Comparison of ENCODE assay signal across 16 cellular contexts in genomic region chr4:168304744-168305459, GRCh38. TPM values are rescaled to one million over a fixed set of nuclear protein-coding genes. Genes with fewer than 3 reads are reported as not detected.
DNase-seq lines count a peak whose midpoint lies in the region; ATAC-seq, FAIRE-seq and TF ChIP-seq lines count a peak whose summit lies in the region.
"Had no signal": no experiment of that assay in that cellular context is flagged by ENCODE, and none has a peak within 500 bp of the region (broad histone marks: within the 10 kb centered on the region; RNA-seq: fewer than 3 reads in every experiment).

No MANE protein-coding gene starts in this region.

- H3K79me2 ChIP-seq in GM23248 (ENCODE audit: insufficient read depth), result no peaks in the 10 kb centered on the region

- no peak for FAIRE-seq in A549 (lab: Jason Lieb, UNC)
- FAIRE-seq: GM12878 had no signal

- no peak overlapping the region for H3K4me3 Mint-ChIP-seq in chondrocyte (ENCODE audit: unreplicated experiment)
- H3K4me3 Mint-ChIP-seq: activated naive CD4-positive, alpha-beta T cell treated with anti-CD3 and anti-CD28 coated beads for 36 hours; CD4-positive, CD25-positive, alpha-beta regulatory T cell; immature natural killer cell; natural killer cell treated with Interleukin-12 subunit alpha and Interleukin-12 subunit beta and Interleukin-15 and Interleukin-18, amount 100 ng/mL, for 72 hours had no signal

- no peaks in the 10 kb centered on the region for H3K36me3 ChIP-seq in GM23248 (ENCODE audit: low read depth)

- no peak for TF ChIP-seq RAD21 in A549 (conservative IDR thresholded peaks at IDR 0.05 in 1 of 2, IDR thresholded peaks at IDR 0.05 in 1 of 2)

- POLR2A ChIA-PET in A549 (lab: Yijun Ruan, JAX), result no interaction called here

- no peaks in the 10 kb centered on the region for H3K27me3 Mint-ChIP-seq in chondrocyte (ENCODE audit: low read depth)
- H3K27me3 Mint-ChIP-seq: CD4-positive, CD25-positive, alpha-beta regulatory T cell; natural killer cell treated with Interleukin-12 subunit alpha and Interleukin-12 subunit beta and Interleukin-15 and Interleukin-18, amount 100 ng/mL, for 72 hours had no signal

- TF ChIP-seq CTCF in A549 (IDR thresholded peaks at IDR 0.05) (no peak), chondrocyte (IDR thresholded peaks at IDR 0.05) (no peak)

- H3K27ac Mint-ChIP-seq in chondrocyte (ENCODE audit: unreplicated experiment), result no peak overlapping the region
- H3K27ac Mint-ChIP-seq: activated naive CD4-positive, alpha-beta T cell treated with anti-CD3 and anti-CD28 coated beads for 36 hours; CD4-positive, CD25-positive, alpha-beta regulatory T cell; natural killer cell treated with Interleukin-12 subunit alpha and Interleukin-12 subunit beta and Interleukin-15 and Interleukin-18, amount 100 ng/mL, for 72 hours had no signal

- H4K20me1 ChIP-seq in GM23248 (ENCODE audit: insufficient read depth), result no peaks in the 10 kb centered on the region

- in situ Hi-C loops in GM23248 (cut with MboI), result no loop called here

- no peaks in the 10 kb centered on the region for H3K4me1 Mint-ChIP-seq in chondrocyte (ENCODE audit: low read depth)

- no peak for TF ChIP-seq POLR2A in A549 (IDR thresholded peaks at IDR 0.05; ENCODE audit: low read length)

- H3K9me3 Mint-ChIP-seq in chondrocyte (ENCODE audit: low read depth), result no peaks in the 10 kb centered on the region
- H3K9me3 Mint-ChIP-seq: activated naive CD4-positive, alpha-beta T cell treated with anti-CD3 and anti-CD28 coated beads for 36 hours; CD4-positive, CD25-positive, alpha-beta regulatory T cell; immature natural killer cell; natural killer cell treated with Interleukin-12 subunit alpha and Interleukin-12 subunit beta and Interleukin-15 and Interleukin-18, amount 100 ng/mL, for 72 hours had no signal

- peak; percentile 90 to 92 for ATAC-seq in A549
- no peak for ATAC-seq in GM18909 (IDR thresholded peaks at IDR 0.05; ENCODE audit: poor library complexity, unreplicated experiment)
- no peak for ATAC-seq in HG03045 (IDR thresholded peaks at IDR 0.05; ENCODE audit: unreplicated experiment)
- ATAC-seq: GM12878; natural killer cell treated with Interleukin-12 subunit alpha and Interleukin-12 subunit beta and Interleukin-15 and Interleukin-18, amount 100 ng/mL, for 72 hours had no signal

- H3K4me1 ChIP-seq in A549 (peaks cover 18% of the 10 kb centered on the region), GM23248 (ENCODE audit: insufficient read depth) (peaks cover 6% of the 10 kb centered on the region; the same call in 1 of the 2 replicates)

- peak; percentile 24 to 76 for DNase-seq in A549 (ENCODE audit: low read depth in 1 of 2, low spot score in 1 of 2)
- peak; percentile 86 for DNase-seq in GM23248
- DNase-seq in NCI-H345 (lab: John Stamatoyannopoulos, UW), result peak; percentile 69
- DNase-seq in fibroblast of gingiva (ENCODE audit: low read depth), result peak; percentile 83
- DNase-seq in DMS79 treated with DMSO at 0.1 percent for 48 hours (lab: John Stamatoyannopoulos, UW), result no peak
- no peak for DNase-seq in chondrocyte (ENCODE audit: low spot score)
- DNase-seq: activated CD4-positive, alpha-beta T cell treated with anti-CD3 and anti-CD28 coated beads for 1 hour; activated naive CD4-positive, alpha-beta T cell treated with anti-CD3 and anti-CD28 coated beads for 36 hours; CD4-positive, CD25-positive, alpha-beta regulatory T cell; immature natural killer cell; NCI-H510A; stimulated activated CD4-positive, alpha-beta T cell treated with anti-CD3 and anti-CD28 coated beads, Interleukin-12 subunit alpha, Interleukin-12 subunit beta, amount 100 ng/mL, for 4 hours had no signal

- no peaks in the 10 kb centered on the region for H3K9me3 ChIP-seq in A549
- no peaks in the 10 kb centered on the region for H3K9me3 ChIP-seq in GM23248 (ENCODE audit: low read depth)

- TF ChIP-seq EP300 in A549 (IDR thresholded peaks at IDR 0.05), result no peak

- peaks cover 5% of the 10 kb centered on the region for H3K36me3 Mint-ChIP-seq in chondrocyte (ENCODE audit: low read depth)

- WGBS in A549 (ENCODE audit: missing lambda C conversion rate), result 16% methylated on average over 3 of the region's 3 CpGs
- WGBS in GM23248 (ENCODE audit: low coverage in 1 of 2, low lambda C conversion rate in 2 of 2, missing lambda C conversion rate in 2 of 2), 2 experiments, result 6 to 10% methylated on average over 3 of the region's 3 CpGs

- CTCF ChIA-PET in A549 (lab: Yijun Ruan, JAX), result interaction anchor here (1.1 to 1.2 kb wide), 2 partner anchors 12 to 13 kb away, joined by 3 to 5 read pairs; partner anchors contain the start of gene DDX60

- H3K4me2 ChIP-seq in A549, result peak overlapping the region; percentile 50
- H3K4me2 ChIP-seq in GM23248 (ENCODE audit: unreplicated experiment), result no peak overlapping the region

- H3K27ac ChIP-seq in A549, result peak overlapping the region in 1 of 2 experiments; percentile 53; a peak in 1 of 6 replicates
- peak overlapping the region; percentile 44 for H3K27ac ChIP-seq in GM23248

- no peaks in the 10 kb centered on the region for H3K27me3 ChIP-seq in GM23248 (replicated peaks; ENCODE audit: insufficient read depth)

- no peak overlapping the region for H2AFZ ChIP-seq in GM23248

- no peak overlapping the region for H3K4me3 ChIP-seq in A549
- no peak overlapping the region for H3K4me3 ChIP-seq in GM23248
- H3K4me3 ChIP-seq: GM12878 had no signal

- no peaks in the 10 kb centered on the region for H3K9me2 ChIP-seq in GM23248 (ENCODE audit: insufficient read depth)

- no peak overlapping the region for H3K9ac ChIP-seq in GM23248

- H3F3A ChIP-seq in GM23248 (ENCODE audit: insufficient read depth), result no peaks in the 10 kb centered on the region

TF ChIP-seq in A549, 52 proteins besides CTCF, POLR2A, EP300 and RAD21:
- TF ChIP-seq JUNB (IDR thresholded peaks at IDR 0.05), result peak; percentile 28; the same call in 1 of the 2 replicates
- TF ChIP-seq TP53 (CRISPR knock-in tag; IDR thresholded peaks at IDR 0.05), result no peak
- TF ChIP-seq CEBPB (IDR thresholded peaks at IDR 0.05), result peak in 1 of 2 experiments; percentile 76; a peak in 2 of 4 replicates
- no peak for TF ChIP-seq FOSL2 (IDR thresholded peaks at IDR 0.05)
- peak; percentile 88 for TF ChIP-seq FOSL2 (CRISPR knock-in tag; IDR thresholded peaks at IDR 0.05)
- no peak for TF ChIP-seq CHD2 (IDR thresholded peaks at IDR 0.05; ENCODE audit: low read length, partially characterized antibody)
- peak; percentile 41 for TF ChIP-seq MAX (IDR thresholded peaks at IDR 0.05)
- TF ChIP-seq GATA3 (IDR thresholded peaks at IDR 0.05; ENCODE audit: borderline replicate concordance), result peak; percentile 64; the same call in 1 of the 2 replicates

RNA-seq across cellular contexts. Expression of gene DDX60, which starts 13.7 kb away (rescaled TPM):
- polyA plus RNA-seq in A549 (2011; rRNA removed), result 4.4 and 5.0 TPM in 2 replicates
- polyA plus RNA-seq in A549 (2012; cell fraction: cytosol; rRNA removed), result 0.51 and 0.77 TPM in 2 replicates
- 1.0 and 1.8 TPM in 2 replicates for polyA plus RNA-seq in A549 (2012; cell fraction: nucleus; rRNA removed)
- polyA plus RNA-seq in A549 (2017; fragmentation: RNase III; extraction: RNeasy Plus Mini Kit Qiagen cat#74134 plus additional on column Dnase treatment), result 1.3 to 1.9 TPM (median 1.6 TPM) in 3 replicates
- polyA minus RNA-seq in A549 (2011; rRNA and poly(A)+ RNA removed), result 2.1 and 2.2 TPM in 2 replicates
- total RNA-seq in GM23248 (2014; rRNA removed; shearing (Covaris generic)), result 7.1 and 8.0 TPM in 2 replicates
- polyA plus RNA-seq in GM23248 (2016; fragmentation: Nextera tagmentation; extraction: Ambion mirVana), result 1.6 and 1.8 TPM in 2 replicates
- 4.2 to 7.1 TPM (median 5.9 TPM) in 3 replicates for total RNA-seq in chondrocyte

Comparison
In these comparisons a context has a peak if more than half of its experiments do, and no peak if none do; other contexts are left out.
1. ATAC-seq: peak in A549 (2 of 2); none in GM18909 (single experiment) and HG03045 (single experiment).
2. DNase-seq: peak in A549 (2 of 2), GM23248 (single experiment), NCI-H345 (single experiment) and fibroblast of gingiva (single experiment); none in DMS79 treated with DMSO at 0.1 percent for 48 hours (single experiment) and chondrocyte (single experiment).